Comparison of ENCODE assay signal across 8 cellular contexts in genomic region chr4:87465739-87466366, GRCh38. TPM values are rescaled to one million over a fixed set of nuclear protein-coding genes. Genes with fewer than 3 reads are reported as not detected.
DNase-seq lines count a peak whose midpoint lies in the region; ATAC-seq, FAIRE-seq and TF ChIP-seq lines count a peak whose summit lies in the region.

No MANE protein-coding gene starts in this region.

- no peaks in the 10 kb centered on the region for H3K9me3 ChIP-seq in Panc1 (ENCODE audit: control insufficient read depth, insufficient read depth, low read depth, low read length)

- peak; percentile 75; the same call in 1 of the 2 replicates for ATAC-seq in Panc1
- no peak for ATAC-seq in GM18517 (IDR thresholded peaks at IDR 0.05; ENCODE audit: unreplicated experiment)
- ATAC-seq in HG02840 (IDR thresholded peaks at IDR 0.05; ENCODE audit: low FRiP score, unreplicated experiment) = no peak

- FAIRE-seq in endometrium (lab: Jason Lieb, UNC) = peak; percentile 94

- TF ChIP-seq CTCF in Panc1 (IDR thresholded peaks at IDR 0.05) = peak; percentile 56; the same call in 1 of the 2 replicates

- CTCF ChIA-PET in Panc1 (lab: Charles Lee) = interaction anchor here (0.7 kb wide), 2 partner anchors 8 to 90 kb away, joined by 3 read pairs; no protein-coding TSS in a partner anchor

- H3K4me1 ChIP-seq in Panc1 (ENCODE audit: control insufficient read depth, insufficient read depth, low read length) = no peaks in the 10 kb centered on the region

- no peaks in the 10 kb centered on the region for H3K36me3 ChIP-seq in Panc1 (ENCODE audit: control insufficient read depth, insufficient read depth, low read length)

- no TSS peak for BruUV-seq in Panc1 (replicated peaks; lab: Mats Ljungman, UMichigan)

- in situ Hi-C loops in Panc1 (cut with HindIII; ENCODE audit: low pct_unique_long_range_greater_than_20kb, low sequenced_read_pairs) = no loop called here

- no peak overlapping the region for H3K4me3 ChIP-seq in Panc1 (ENCODE audit: low read depth in 2 of 2, low read length in 2 of 2)

- POLR2A ChIA-PET in Panc1 (lab: Charles Lee) = no interaction called here

- no peaks in the 10 kb centered on the region for H3K27me3 ChIP-seq in Panc1 (ENCODE audit: control insufficient read depth, insufficient read depth, low read length)

- DNase-seq in NCI-H1417 (lab: John Stamatoyannopoulos, UW) (peak; percentile 8 to 70 (median 20)), NCI-H1417 treated with DMSO at 0.1 percent for 48 hours (lab: John Stamatoyannopoulos, UW) (no peak), HCEC 1CT (peak; percentile 15), Panc1 (ENCODE audit: low read depth, low spot score) (no peak), myocyte (ENCODE audit: low read depth) (peak; percentile 51)

- H3K27ac ChIP-seq in Panc1 (ENCODE audit: low read length) = no peak overlapping the region

- intact Hi-C loops in Panc1 (cut with micrococcal nuclease; ENCODE audit: unreplicated experiment) = loop anchor here (2.0 to 5.0 kb wide), 2 partner anchors 89 to 195 kb away; no protein-coding TSS in a partner anchor

RNA-seq across cellular contexts. Expression of gene NUDT9, which starts 43.5 kb away (rescaled TPM):
- total RNA-seq in Panc1 (2021; ENCODE audit: unreplicated experiment) (21.7 TPM), myocyte (17.0 and 36.0 TPM in 2 replicates)
- polyA plus RNA-seq in Panc1 (2012; ENCODE audit: insufficient read length) = 22.7 TPM
- polyA plus RNA-seq in myocyte (2012) = 38.5 TPM

Comparison
In these comparisons a context has a peak if more than half of its experiments do, and no peak if none do; other contexts are left out.
1. DNase-seq: peak in NCI-H1417 (3 of 3), HCEC 1CT (single experiment) and myocyte (single experiment); none in NCI-H1417 treated with DMSO at 0.1 percent for 48 hours (single experiment) and Panc1 (single experiment).